In genomic region chr20:44084891-44085290, GRCh38 we compare ENCODE assay signal across 32 cellular contexts.
"Had no signal": no experiment of that assay in that cellular context is flagged by ENCODE, and none has a peak within 500 bp of the region (broad histone marks: within the 10 kb centered on the region; RNA-seq: fewer than 3 reads in every experiment).

No MANE protein-coding gene starts in this region.

- ATAC-seq: heart left ventricle; left cardiac atrium; left lobe of liver; lower lobe of right lung; naive thymus-derived CD8-positive, alpha-beta T cell; right cardiac atrium; sciatic nerve; stimulated activated effector memory CD8-positive, alpha-beta T cell treated with anti-CD3 and anti-CD28 coated beads, Interleukin-12 subunit alpha, Interleukin-12 subunit beta, amount 100 ng/mL, for 72 hours; upper lobe of right lung had no signal

- H3K4me1 ChIP-seq: neural progenitor cell, upper lobe of right lung had no signal

- H3K9ac ChIP-seq: neural progenitor cell had no signal

- H3K4me1 Mint-ChIP-seq: neural progenitor cell had no signal

- H3K9me3 Mint-ChIP-seq: immature natural killer cell; naive thymus-derived CD8-positive, alpha-beta T cell; nephron; neural progenitor cell; stimulated activated effector memory CD8-positive, alpha-beta T cell treated with anti-CD3 and anti-CD28 coated beads, Interleukin-12 subunit alpha, Interleukin-12 subunit beta, amount 100 ng/mL, for 72 hours; stimulated activated naive CD8-positive, alpha-beta T cell treated with anti-CD3 and anti-CD28 coated beads, Interleukin-15, Interleukin-2, amounts not matched to agents 100 ng/mL and 50 ng/mL, for 24 hours had no signal

- DNase-seq: heart left ventricle; hypothalamus; immature natural killer cell; kidney glomerular epithelial cell; left cardiac atrium; lower lobe of right lung; mammary epithelial cell; mesenchymal stem cell; naive thymus-derived CD8-positive, alpha-beta T cell; occipital lobe; ovary; stimulated activated CD4-positive, alpha-beta T cell treated with anti-CD3 and anti-CD28 coated beads, Interleukin-12 subunit alpha, Interleukin-12 subunit beta, amount 100 ng/mL, for 4 hours; stimulated activated CD4-positive, alpha-beta T cell treated with anti-CD3 and anti-CD28 coated beads, Interleukin-15, amount 100 ng/mL, for 24 hours; stimulated activated CD4-positive, alpha-beta T cell treated with anti-CD3 and anti-CD28 coated beads, Interleukin-2, amount 100 ng/mL, for 24 hours; stimulated activated CD4-positive, alpha-beta T cell treated with anti-CD3 and anti-CD28 coated beads, Interleukin-4, amount 100 ng/mL, for 1 hour; stimulated activated naive CD4-positive, alpha-beta T cell; tibial artery; trophoblast cell; upper lobe of right lung had no signal

- FAIRE-seq: islet of Langerhans had no signal

- H3K4me3 Mint-ChIP-seq: immature natural killer cell; naive thymus-derived CD8-positive, alpha-beta T cell; nephron; neural progenitor cell; stimulated activated effector memory CD8-positive, alpha-beta T cell treated with anti-CD3 and anti-CD28 coated beads, Interleukin-12 subunit alpha, Interleukin-12 subunit beta, amount 100 ng/mL, for 72 hours; stimulated activated naive CD8-positive, alpha-beta T cell treated with anti-CD3 and anti-CD28 coated beads, Interleukin-15, Interleukin-2, amounts not matched to agents 100 ng/mL and 50 ng/mL, for 24 hours had no signal

- H3K36me3 Mint-ChIP-seq: immature natural killer cell; naive thymus-derived CD8-positive, alpha-beta T cell; neural progenitor cell; stimulated activated effector memory CD8-positive, alpha-beta T cell treated with anti-CD3 and anti-CD28 coated beads, Interleukin-12 subunit alpha, Interleukin-12 subunit beta, amount 100 ng/mL, for 72 hours had no signal

- H3K4me3 ChIP-seq: heart left ventricle, lower lobe of right lung, neural progenitor cell, ovary, skin epidermis, suprapubic skin, thoracic aorta, tibial artery, upper lobe of right lung had no signal

- H3K36me3 ChIP-seq: heart left ventricle, lower lobe of right lung, neural progenitor cell, neutrophil, ovary, suprapubic skin, thoracic aorta, tibial artery, upper lobe of right lung had no signal

- H3K4me2 ChIP-seq: neural progenitor cell had no signal

- H3K27me3 Mint-ChIP-seq: progenitor cell of endocrine pancreas had no signal

- H3K27me3 ChIP-seq: neural progenitor cell, ovary, tibial artery, upper lobe of right lung had no signal

- H3K27ac ChIP-seq: heart left ventricle, lower lobe of right lung, neural progenitor cell, neutrophil, ovary, skin epidermis, suprapubic skin, thoracic aorta, tibial artery, upper lobe of right lung had no signal

- H2AFZ ChIP-seq: neural progenitor cell had no signal

- H3K9me3 ChIP-seq: heart left ventricle, lower lobe of right lung, neutrophil, ovary, suprapubic skin, thoracic aorta, tibial artery, upper lobe of right lung had no signal

- H3K27ac Mint-ChIP-seq: immature natural killer cell; nephron; neural progenitor cell; progenitor cell of endocrine pancreas; stimulated activated effector memory CD8-positive, alpha-beta T cell treated with anti-CD3 and anti-CD28 coated beads, Interleukin-12 subunit alpha, Interleukin-12 subunit beta, amount 100 ng/mL, for 72 hours had no signal
